17 cellular contexts compared by ENCODE assay signal in genomic region chr3:172356427-172356826, GRCh38.
"Had no signal": no experiment of that assay in that cellular context is flagged by ENCODE, and none has a peak within 500 bp of the region (broad histone marks: within the 10 kb centered on the region; RNA-seq: fewer than 3 reads in every experiment).

No MANE protein-coding gene starts in this region.

- H3K4me3 ChIP-seq: ascending aorta, dorsolateral prefrontal cortex, hepatocyte, prostate gland, right atrium auricular region had no signal

- H3K27me3 ChIP-seq: ascending aorta, dorsolateral prefrontal cortex, hepatocyte, right atrium auricular region had no signal

- H3K4me1 Mint-ChIP-seq: neural crest cell; stimulated activated memory B cell treated with anti-CD40 and anti-IgM and Interleukin-4, amounts not matched to agents 10 μg/mL and 1 μg/mL and 100 μg/mL, for 72 hours had no signal

- H3K27ac Mint-ChIP-seq: activated T-cell treated with anti-CD3 and anti-CD28 coated beads, Interleukin-2, amount 50 U/mL, for 72 hours; stimulated activated memory B cell treated with anti-CD40 and anti-IgM and Interleukin-4, amounts not matched to agents 10 μg/mL and 1 μg/mL and 100 μg/mL, for 72 hours; T-helper 17 cell had no signal

- DNase-seq: activated effector memory CD4-positive, alpha-beta T cell treated with anti-CD3 and anti-CD28 coated beads, Interleukin-2, amount 50 U/mL, for 16 hours; activated naive CD4-positive, alpha-beta T cell treated with anti-CD3 and anti-CD28 coated beads, Interleukin-2, amount 50 U/mL, for 16 hours; activated T-cell treated with anti-CD3 and anti-CD28 coated beads, Interleukin-2, amount 50 U/mL, for 72 hours; dorsolateral prefrontal cortex; left cardiac atrium; small intestine; stimulated activated CD4-positive, alpha-beta T cell treated with anti-CD3 and anti-CD28 coated beads, Interleukin-4, amount 100 ng/mL, for 24 hours; T-helper 17 cell had no signal

- H3K4me2 ChIP-seq: hepatocyte had no signal

- FAIRE-seq: bronchial epithelial cell, colon, small intestine, urothelium cell line had no signal

- H3K9me3 Mint-ChIP-seq: activated T-cell treated with anti-CD3 and anti-CD28 coated beads, Interleukin-2, amount 50 U/mL, for 72 hours; neural crest cell had no signal

- H3K36me3 ChIP-seq: prostate gland had no signal

- H3K4me1 ChIP-seq: prostate gland had no signal

- ATAC-seq: stimulated activated memory B cell treated with anti-CD40 and anti-IgM and Interleukin-4, amounts not matched to agents 10 μg/mL and 1 μg/mL and 100 μg/mL, for 72 hours; T-helper 17 cell had no signal

- H3K27me3 Mint-ChIP-seq: stimulated activated memory B cell treated with anti-CD40 and anti-IgM and Interleukin-4, amounts not matched to agents 10 μg/mL and 1 μg/mL and 100 μg/mL, for 72 hours; T-helper 17 cell had no signal

- H3K9me3 ChIP-seq: ascending aorta, prostate gland, right atrium auricular region had no signal

- H3K27ac ChIP-seq: dorsolateral prefrontal cortex, hepatocyte, prostate gland, right atrium auricular region had no signal

- H3K4me3 Mint-ChIP-seq: activated T-cell treated with anti-CD3 and anti-CD28 coated beads, Interleukin-2, amount 50 U/mL, for 72 hours; neural crest cell; stimulated activated memory B cell treated with anti-CD40 and anti-IgM and Interleukin-4, amounts not matched to agents 10 μg/mL and 1 μg/mL and 100 μg/mL, for 72 hours; T-helper 17 cell had no signal
